ENCODE assay signal across 1 cellular context in the genomic region with DNA sequence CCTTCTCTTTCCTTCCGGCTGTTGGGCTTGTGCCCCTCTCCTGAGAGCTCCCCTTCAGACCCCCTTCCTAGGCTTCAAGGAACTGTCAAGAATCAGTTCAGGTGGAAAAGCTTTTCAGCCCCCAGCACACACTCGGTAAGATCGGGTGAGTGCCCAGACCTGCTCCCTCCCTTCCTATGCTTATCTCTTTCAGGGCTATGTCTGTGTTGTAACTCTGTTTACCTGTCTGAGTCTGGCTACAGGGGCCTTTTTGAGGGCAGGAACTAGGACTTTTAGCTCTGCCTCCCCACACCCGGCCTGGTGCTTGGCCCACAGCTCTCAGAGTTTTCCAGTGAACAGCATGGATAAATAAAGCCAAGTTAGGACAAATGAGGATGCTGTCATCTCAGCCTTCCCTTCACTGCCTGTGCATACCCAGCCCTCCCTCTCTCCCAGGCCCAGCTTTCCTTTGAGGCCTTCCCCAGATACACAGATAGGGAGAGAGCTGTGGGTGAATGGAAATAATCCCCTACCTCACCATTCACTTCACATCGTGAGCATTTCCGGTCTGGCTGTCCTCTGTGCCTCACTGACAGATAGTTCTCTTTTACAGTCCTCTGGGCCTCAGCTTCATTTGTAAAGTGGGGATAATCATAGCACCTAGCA.
TF ChIP-seq lines count a peak whose summit lies in the region.

No MANE protein-coding gene starts in this region.

TF ChIP-seq in HepG2, 621 proteins besides CTCF, POLR2A, EP300 and RAD21 (continued from another document and continues in another):
- TF ChIP-seq, protein P1, sequence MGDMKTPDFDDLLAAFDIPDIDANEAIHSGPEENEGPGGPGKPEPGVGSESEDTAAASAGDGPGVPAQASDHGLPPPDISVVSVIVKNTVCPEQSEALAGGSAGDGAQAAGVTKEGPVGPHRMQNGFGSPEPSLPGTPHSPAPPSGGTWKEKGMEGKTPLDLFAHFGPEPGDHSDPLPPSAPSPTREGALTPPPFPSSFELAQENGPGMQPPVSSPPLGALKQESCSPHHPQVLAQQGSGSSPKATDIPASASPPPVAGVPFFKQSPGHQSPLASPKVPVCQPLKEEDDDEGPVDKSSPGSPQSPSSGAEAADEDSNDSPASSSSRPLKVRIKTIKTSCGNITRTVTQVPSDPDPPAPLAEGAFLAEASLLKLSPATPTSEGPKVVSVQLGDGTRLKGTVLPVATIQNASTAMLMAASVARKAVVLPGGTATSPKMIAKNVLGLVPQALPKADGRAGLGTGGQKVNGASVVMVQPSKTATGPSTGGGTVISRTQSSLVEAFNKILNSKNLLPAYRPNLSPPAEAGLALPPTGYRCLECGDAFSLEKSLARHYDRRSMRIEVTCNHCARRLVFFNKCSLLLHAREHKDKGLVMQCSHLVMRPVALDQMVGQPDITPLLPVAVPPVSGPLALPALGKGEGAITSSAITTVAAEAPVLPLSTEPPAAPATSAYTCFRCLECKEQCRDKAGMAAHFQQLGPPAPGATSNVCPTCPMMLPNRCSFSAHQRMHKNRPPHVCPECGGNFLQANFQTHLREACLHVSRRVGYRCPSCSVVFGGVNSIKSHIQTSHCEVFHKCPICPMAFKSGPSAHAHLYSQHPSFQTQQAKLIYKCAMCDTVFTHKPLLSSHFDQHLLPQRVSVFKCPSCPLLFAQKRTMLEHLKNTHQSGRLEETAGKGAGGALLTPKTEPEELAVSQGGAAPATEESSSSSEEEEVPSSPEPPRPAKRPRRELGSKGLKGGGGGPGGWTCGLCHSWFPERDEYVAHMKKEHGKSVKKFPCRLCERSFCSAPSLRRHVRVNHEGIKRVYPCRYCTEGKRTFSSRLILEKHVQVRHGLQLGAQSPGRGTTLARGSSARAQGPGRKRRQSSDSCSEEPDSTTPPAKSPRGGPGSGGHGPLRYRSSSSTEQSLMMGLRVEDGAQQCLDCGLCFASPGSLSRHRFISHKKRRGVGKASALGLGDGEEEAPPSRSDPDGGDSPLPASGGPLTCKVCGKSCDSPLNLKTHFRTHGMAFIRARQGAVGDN (CRISPR knock-in tag; IDR thresholded peaks at IDR 0.05): peak; percentile 49; the same call in 1 of the 2 replicates
- TF ChIP-seq HNRNPK (IDR thresholded peaks at IDR 0.05; ENCODE audit: low read depth, low read length, poor library complexity, severe bottlenecking) (no peak), NCOA2 (CRISPR knock-in tag; IDR thresholded peaks at IDR 0.05) (peak; percentile 86), ZNF557 (CRISPR knock-in tag; IDR thresholded peaks at IDR 0.05) (no peak), ZFP41 (CRISPR knock-in tag; IDR thresholded peaks at IDR 0.05; ENCODE audit: borderline replicate concordance) (no peak), MLXIP (CRISPR knock-in tag; IDR thresholded peaks at IDR 0.05; ENCODE audit: borderline replicate concordance) (no peak), CC2D1A (CRISPR knock-in tag; IDR thresholded peaks at IDR 0.05) (peak; percentile 80; the same call in 1 of the 2 replicates), MAF1 (CRISPR knock-in tag; IDR thresholded peaks at IDR 0.05; ENCODE audit: borderline replicate concordance) (no peak), HIC2 (CRISPR knock-in tag; IDR thresholded peaks at IDR 0.05; ENCODE audit: low read depth) (peak; percentile 43; the same call in 1 of the 2 replicates), HNF4G (IDR thresholded peaks at IDR 0.05; ENCODE audit: borderline replicate concordance, low read depth, low read length) (peak; percentile 61; the same call in 1 of the 2 replicates), HNF4G (CRISPR knock-in tag; IDR thresholded peaks at IDR 0.05; ENCODE audit: borderline replicate concordance, low read depth) (no peak), ZNF674 (CRISPR knock-in tag; IDR thresholded peaks at IDR 0.05; ENCODE audit: low read depth) (no peak), MTF1 (CRISPR knock-in tag; IDR thresholded peaks at IDR 0.05) (no peak), ZC3H13 (CRISPR knock-in tag; IDR thresholded peaks at IDR 0.05) (no peak), EZH2 (conservative IDR thresholded peaks at IDR 0.05; ENCODE audit: low read depth, low read length) (no peak)
- TF ChIP-seq, protein P2, sequence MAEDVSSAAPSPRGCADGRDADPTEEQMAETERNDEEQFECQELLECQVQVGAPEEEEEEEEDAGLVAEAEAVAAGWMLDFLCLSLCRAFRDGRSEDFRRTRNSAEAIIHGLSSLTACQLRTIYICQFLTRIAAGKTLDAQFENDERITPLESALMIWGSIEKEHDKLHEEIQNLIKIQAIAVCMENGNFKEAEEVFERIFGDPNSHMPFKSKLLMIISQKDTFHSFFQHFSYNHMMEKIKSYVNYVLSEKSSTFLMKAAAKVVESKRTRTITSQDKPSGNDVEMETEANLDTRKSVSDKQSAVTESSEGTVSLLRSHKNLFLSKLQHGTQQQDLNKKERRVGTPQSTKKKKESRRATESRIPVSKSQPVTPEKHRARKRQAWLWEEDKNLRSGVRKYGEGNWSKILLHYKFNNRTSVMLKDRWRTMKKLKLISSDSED (CRISPR knock-in tag; IDR thresholded peaks at IDR 0.05): no peak
- TF ChIP-seq, protein P3, sequence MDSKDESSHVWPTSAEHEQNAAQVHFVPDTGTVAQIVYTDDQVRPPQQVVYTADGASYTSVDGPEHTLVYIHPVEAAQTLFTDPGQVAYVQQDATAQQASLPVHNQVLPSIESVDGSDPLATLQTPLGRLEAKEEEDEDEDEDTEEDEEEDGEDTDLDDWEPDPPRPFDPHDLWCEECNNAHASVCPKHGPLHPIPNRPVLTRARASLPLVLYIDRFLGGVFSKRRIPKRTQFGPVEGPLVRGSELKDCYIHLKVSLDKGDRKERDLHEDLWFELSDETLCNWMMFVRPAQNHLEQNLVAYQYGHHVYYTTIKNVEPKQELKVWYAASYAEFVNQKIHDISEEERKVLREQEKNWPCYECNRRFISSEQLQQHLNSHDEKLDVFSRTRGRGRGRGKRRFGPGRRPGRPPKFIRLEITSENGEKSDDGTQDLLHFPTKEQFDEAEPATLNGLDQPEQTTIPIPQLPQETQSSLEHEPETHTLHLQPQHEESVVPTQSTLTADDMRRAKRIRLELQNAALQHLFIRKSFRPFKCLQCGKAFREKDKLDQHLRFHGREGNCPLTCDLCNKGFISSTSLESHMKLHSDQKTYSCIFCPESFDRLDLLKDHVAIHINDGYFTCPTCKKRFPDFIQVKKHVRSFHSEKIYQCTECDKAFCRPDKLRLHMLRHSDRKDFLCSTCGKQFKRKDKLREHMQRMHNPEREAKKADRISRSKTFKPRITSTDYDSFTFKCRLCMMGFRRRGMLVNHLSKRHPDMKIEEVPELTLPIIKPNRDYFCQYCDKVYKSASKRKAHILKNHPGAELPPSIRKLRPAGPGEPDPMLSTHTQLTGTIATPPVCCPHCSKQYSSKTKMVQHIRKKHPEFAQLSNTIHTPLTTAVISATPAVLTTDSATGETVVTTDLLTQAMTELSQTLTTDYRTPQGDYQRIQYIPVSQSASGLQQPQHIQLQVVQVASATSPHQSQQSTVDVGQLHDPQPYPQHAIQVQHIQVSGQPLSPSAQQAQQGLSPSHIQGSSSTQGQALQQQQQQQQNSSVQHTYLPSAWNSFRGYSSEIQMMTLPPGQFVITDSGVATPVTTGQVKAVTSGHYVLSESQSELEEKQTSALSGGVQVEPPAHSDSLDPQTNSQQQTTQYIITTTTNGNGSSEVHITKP (CRISPR knock-in tag; IDR thresholded peaks at IDR 0.05; ENCODE audit: low read depth): 0 out of 2 replicates have a peak, but pooled peaks have one; percentile 57
- TF ChIP-seq, protein P4, sequence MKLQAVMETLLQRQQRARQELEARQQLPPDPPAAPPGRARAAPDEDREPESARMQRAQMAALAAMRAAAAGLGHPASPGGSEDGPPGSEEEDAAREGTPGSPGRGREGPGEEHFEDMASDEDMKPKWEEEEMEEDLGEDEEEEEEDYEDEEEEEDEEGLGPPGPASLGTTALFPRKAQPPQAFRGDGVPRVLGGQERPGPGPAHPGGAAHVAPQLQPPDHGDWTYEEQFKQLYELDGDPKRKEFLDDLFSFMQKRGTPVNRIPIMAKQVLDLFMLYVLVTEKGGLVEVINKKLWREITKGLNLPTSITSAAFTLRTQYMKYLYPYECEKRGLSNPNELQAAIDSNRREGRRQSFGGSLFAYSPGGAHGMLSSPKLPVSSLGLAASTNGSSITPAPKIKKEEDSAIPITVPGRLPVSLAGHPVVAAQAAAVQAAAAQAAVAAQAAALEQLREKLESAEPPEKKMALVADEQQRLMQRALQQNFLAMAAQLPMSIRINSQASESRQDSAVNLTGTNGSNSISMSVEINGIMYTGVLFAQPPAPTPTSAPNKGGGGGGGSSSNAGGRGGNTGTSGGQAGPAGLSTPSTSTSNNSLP (IDR thresholded peaks at IDR 0.05; ENCODE audit: low read depth, low read length): no peak
- TF ChIP-seq, protein P5, sequence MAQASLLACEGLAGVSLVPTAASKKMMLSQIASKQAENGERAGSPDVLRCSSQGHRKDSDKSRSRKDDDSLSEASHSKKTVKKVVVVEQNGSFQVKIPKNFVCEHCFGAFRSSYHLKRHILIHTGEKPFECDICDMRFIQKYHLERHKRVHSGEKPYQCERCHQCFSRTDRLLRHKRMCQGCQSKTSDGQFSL (CRISPR knock-in tag; IDR thresholded peaks at IDR 0.05): no peak
- TF ChIP-seq, protein P6, sequence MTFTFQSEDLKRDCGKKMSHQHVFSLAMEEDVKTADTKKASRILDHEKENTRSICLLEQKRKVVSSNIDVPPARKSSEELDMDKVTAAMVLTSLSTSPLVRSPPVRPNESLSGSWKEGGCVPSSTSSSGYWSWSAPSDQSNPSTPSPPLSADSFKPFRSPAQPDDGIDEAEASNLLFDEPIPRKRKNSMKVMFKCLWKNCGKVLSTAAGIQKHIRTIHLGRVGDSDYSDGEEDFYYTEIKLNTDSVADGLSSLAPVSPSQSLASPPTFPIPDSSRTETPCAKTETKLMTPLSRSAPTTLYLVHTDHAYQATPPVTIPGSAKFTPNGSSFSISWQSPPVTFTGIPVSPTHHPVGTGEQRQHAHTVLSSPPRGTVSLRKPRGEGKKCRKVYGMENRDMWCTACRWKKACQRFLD (CRISPR knock-in tag; IDR thresholded peaks at IDR 0.05; ENCODE audit: borderline replicate concordance): no peak
- TF ChIP-seq, protein P7, sequence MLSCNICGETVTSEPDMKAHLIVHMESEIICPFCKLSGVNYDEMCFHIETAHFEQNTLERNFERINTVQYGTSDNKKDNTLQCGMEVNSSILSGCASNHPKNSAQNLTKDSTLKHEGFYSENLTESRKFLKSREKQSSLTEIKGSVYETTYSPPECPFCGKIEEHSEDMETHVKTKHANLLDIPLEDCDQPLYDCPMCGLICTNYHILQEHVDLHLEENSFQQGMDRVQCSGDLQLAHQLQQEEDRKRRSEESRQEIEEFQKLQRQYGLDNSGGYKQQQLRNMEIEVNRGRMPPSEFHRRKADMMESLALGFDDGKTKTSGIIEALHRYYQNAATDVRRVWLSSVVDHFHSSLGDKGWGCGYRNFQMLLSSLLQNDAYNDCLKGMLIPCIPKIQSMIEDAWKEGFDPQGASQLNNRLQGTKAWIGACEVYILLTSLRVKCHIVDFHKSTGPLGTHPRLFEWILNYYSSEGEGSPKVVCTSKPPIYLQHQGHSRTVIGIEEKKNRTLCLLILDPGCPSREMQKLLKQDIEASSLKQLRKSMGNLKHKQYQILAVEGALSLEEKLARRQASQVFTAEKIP (CRISPR knock-in tag; IDR thresholded peaks at IDR 0.05; ENCODE audit: borderline replicate concordance): no peak
